In the genomic region with DNA sequence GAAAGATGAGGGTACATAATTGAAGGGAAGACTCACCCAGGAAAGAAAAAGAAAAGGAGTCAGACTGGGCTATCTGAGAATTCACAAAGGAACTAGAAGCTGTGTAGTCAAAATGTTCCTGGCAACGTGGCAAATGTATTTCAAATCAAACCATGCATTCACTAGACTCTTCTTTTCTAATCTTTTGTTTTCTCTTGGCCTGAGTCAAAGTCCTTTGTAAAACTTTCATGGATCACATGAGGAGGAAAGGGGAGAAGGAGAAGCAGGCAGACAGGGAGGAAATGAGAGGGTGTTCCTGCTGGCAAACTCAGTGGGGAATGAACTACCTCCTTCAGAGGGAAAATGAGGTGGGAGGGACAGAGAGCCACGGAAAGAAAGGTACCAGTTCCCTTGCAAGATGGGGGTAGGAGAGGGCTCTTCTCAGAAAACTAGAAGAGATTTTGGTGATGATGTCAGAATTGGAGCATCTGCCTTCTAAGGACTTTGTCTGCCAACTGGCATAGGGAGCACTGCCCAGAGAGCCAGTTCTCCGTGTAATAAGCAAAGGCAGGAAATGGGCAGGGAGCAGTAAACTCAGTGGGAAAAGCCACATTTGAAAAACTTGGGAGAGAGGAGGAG, we compare ENCODE assay signal across 15 cellular contexts.
DNase-seq lines count a peak whose midpoint lies in the region; ATAC-seq, FAIRE-seq and TF ChIP-seq lines count a peak whose summit lies in the region.
"Had no signal": no experiment of that assay in that cellular context is flagged by ENCODE, and none has a peak within 500 bp of the region (broad histone marks: within the 10 kb centered on the region; RNA-seq: fewer than 3 reads in every experiment).

No MANE protein-coding gene starts in this region.

- ATAC-seq in GM21447 (IDR thresholded peaks at IDR 0.05; ENCODE audit: unreplicated experiment) = no peak
- ATAC-seq: psoas muscle had no signal

- H3K36me3 ChIP-seq in ACC112 (ENCODE audit: insufficient read depth, low read length) = no peaks in the 10 kb centered on the region

- peak; percentile 65 for DNase-seq in HCEC 1CT
- peak; percentile 27 for DNase-seq in astrocyte of the spinal cord (ENCODE audit: low read depth, low spot score)
- DNase-seq in iPS DF 4.7 (ENCODE audit: extremely low read depth, low spot score) = peak; percentile 22
- no peak for DNase-seq in islet precursor cell
- DNase-seq in kidney glomerular epithelial cell (lab: John Stamatoyannopoulos, UW) = no peak
- DNase-seq in GM19239 (ENCODE audit: insufficient read length, low spot score) = no peak
- DNase-seq: NCI-H187 treated with DMSO at 0.1 percent for 48 hours; NCI-H774; psoas muscle; SHP77 treated with DMSO at 0.1 percent for 48 hours; stimulated activated CD4-positive, alpha-beta T cell treated with anti-CD3 and anti-CD28 coated beads, Interleukin-1b, Interleukin-23, amount 100 ng/mL, for 48 hours; stimulated activated CD8-positive, alpha-beta memory T cell treated with anti-CD3 and anti-CD28 coated beads, Interleukin-4, amount 100 ng/mL, for 48 hours had no signal

- no peaks in the 10 kb centered on the region for H3K27me3 ChIP-seq in ACC112 (ENCODE audit: insufficient read depth, low read length)

- in situ Hi-C loops in astrocyte of the spinal cord (cut with HindIII; ENCODE audit: low sequenced_read_pairs) = no loop called here

- no peak for FAIRE-seq in GM19239 (lab: Jason Lieb, UNC)
- FAIRE-seq: bronchial epithelial cell had no signal

- H3K79me2 ChIP-seq in ACC112 (ENCODE audit: control insufficient read depth, insufficient read depth, low read length, unreplicated experiment) = no peaks in the 10 kb centered on the region

- H2AFZ ChIP-seq in ACC112 (ENCODE audit: low read length, unreplicated experiment) = peak overlapping the region; percentile 51

- no peak for TF ChIP-seq CTCF in astrocyte of the spinal cord (IDR thresholded peaks at IDR 0.05; ENCODE audit: low read depth, low read length)

- H3K4me3 ChIP-seq in ACC112 (ENCODE audit: low read depth, low read length) (no peak overlapping the region), astrocyte of the spinal cord (ENCODE audit: low read depth, low read length) (no peak overlapping the region)
- H3K4me3 ChIP-seq: psoas muscle had no signal

- H3K27ac ChIP-seq in ACC112 (ENCODE audit: low read depth, low read length) = peak overlapping the region; percentile 76
- H3K27ac ChIP-seq: psoas muscle had no signal

- H3K4me1 ChIP-seq in ACC112 (ENCODE audit: control insufficient read depth, insufficient read depth, low read length, unreplicated experiment) = peaks cover 50% of the 10 kb centered on the region
- H3K4me1 ChIP-seq: psoas muscle had no signal

Comparison
In these comparisons a context has a peak if more than half of its experiments do, and no peak if none do; other contexts are left out.
1. DNase-seq: peak in HCEC 1CT (single experiment), astrocyte of the spinal cord (single experiment) and iPS DF 4.7 (single experiment); none in islet precursor cell (single experiment), kidney glomerular epithelial cell (single experiment) and GM19239 (single experiment).